In the genomic region with DNA sequence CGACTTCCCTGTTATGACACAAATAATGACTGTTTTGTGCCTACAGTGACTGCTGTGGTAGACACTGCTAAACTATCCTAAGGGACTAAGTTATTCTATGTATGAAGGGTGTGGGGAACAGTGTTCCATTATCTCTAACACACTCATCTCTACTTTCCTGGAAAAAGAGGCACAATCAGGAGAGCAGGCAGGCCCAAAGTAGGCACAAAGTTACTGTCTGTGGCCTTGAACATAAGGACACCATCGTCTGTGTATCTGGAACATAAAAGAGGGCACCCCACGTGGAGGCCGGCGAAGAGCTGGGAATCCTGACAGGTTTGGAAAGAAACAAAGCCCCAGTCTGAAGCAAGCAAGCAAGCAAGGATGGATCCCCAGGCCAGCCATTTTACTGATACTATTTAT, we compare ENCODE assay signal across 10 cellular contexts. TPM values are rescaled to one million over a fixed set of nuclear protein-coding genes. Genes with fewer than 3 reads are reported as not detected.
DNase-seq lines count a peak whose midpoint lies in the region; ATAC-seq and TF ChIP-seq lines count a peak whose summit lies in the region.
"Had no signal": no experiment of that assay in that cellular context is flagged by ENCODE, and none has a peak within 500 bp of the region (broad histone marks: within the 10 kb centered on the region; RNA-seq: fewer than 3 reads in every experiment).

No MANE protein-coding gene starts in this region.

- H3K79me2 ChIP-seq in SU-DHL-6 (ENCODE audit: insufficient read depth, low read length), result no peaks in the 10 kb centered on the region
- H3K79me2 ChIP-seq in smooth muscle cell (ENCODE audit: low read depth), result peaks cover 16% of the 10 kb centered on the region

- peaks cover 28% of the 10 kb centered on the region for H3K4me1 Mint-ChIP-seq in activated T-cell treated with anti-CD3 and anti-CD28 coated beads, Interleukin-2, amount 50 U/mL, for 24 hours (ENCODE audit: low read depth)

- H3K36me3 ChIP-seq in SU-DHL-6 (ENCODE audit: low read length) (0 out of 2 replicates have a peak, but pooled peaks cover 4% of the 10 kb centered on the region), smooth muscle cell (ENCODE audit: low read depth) (peaks cover 8% of the 10 kb centered on the region)

- H3K9me3 Mint-ChIP-seq in activated T-cell treated with anti-CD3 and anti-CD28 coated beads, Interleukin-2, amount 50 U/mL, for 24 hours, result no peaks in the 10 kb centered on the region

- WGBS in smooth muscle cell (ENCODE audit: low lambda C conversion rate), result 59% methylated on average over 5 of the region's 5 CpGs

- TF ChIP-seq CTCF in SU-DHL-6 (IDR thresholded peaks at IDR 0.05; ENCODE audit: insufficient read depth, low read length, poor library complexity, severe bottlenecking) (no peak), fibroblast of the aortic adventitia (IDR thresholded peaks at IDR 0.05; ENCODE audit: insufficient read depth, low read length) (no peak), smooth muscle cell (IDR thresholded peaks at IDR 0.05; ENCODE audit: borderline replicate concordance, insufficient read depth, poor library complexity, severe bottlenecking) (no peak)

- no peak for ATAC-seq in HG02610 (IDR thresholded peaks at IDR 0.05; ENCODE audit: unreplicated experiment)

- DNase-seq in activated T-cell treated with anti-CD3 and anti-CD28 coated beads, Interleukin-2, amount 50 U/mL, for 24 hours, result no peak
- no peak for DNase-seq in activated T-cell treated with anti-CD3 and anti-CD28 coated beads for 4 hours
- no peak for DNase-seq in fibroblast of the aortic adventitia (ENCODE audit: low read depth)
- DNase-seq in smooth muscle cell (lab: John Stamatoyannopoulos, UW; ENCODE audit: unreplicated experiment), result no peak
- no peak for DNase-seq in amniotic stem cell (lab: John Stamatoyannopoulos, UW)
- no peak for DNase-seq in NCI-H446 treated with DMSO at 0.1 percent for 48 hours (lab: John Stamatoyannopoulos, UW)
- DNase-seq: stimulated activated CD4-positive, alpha-beta T cell treated with anti-CD3 and anti-CD28 coated beads, Interleukin-4, amount 100 ng/mL, for 1 hour; T-helper 9 cell had no signal

- H3K27ac Mint-ChIP-seq in activated T-cell treated with anti-CD3 and anti-CD28 coated beads, Interleukin-2, amount 50 U/mL, for 24 hours, result no peak overlapping the region

- H3K27me3 ChIP-seq in SU-DHL-6 (ENCODE audit: low read length), result no peaks in the 10 kb centered on the region
- no peaks in the 10 kb centered on the region for H3K27me3 ChIP-seq in smooth muscle cell (ENCODE audit: low read depth)

- H3F3A ChIP-seq in SU-DHL-6 (ENCODE audit: insufficient read depth) (0 out of 2 replicates have a peak, but pooled peaks cover 8% of the 10 kb centered on the region), smooth muscle cell (ENCODE audit: low read depth) (peaks cover 11% of the 10 kb centered on the region)

- no peaks in the 10 kb centered on the region for H3K9me3 ChIP-seq in SU-DHL-6 (ENCODE audit: insufficient read depth, low read length)
- no peaks in the 10 kb centered on the region for H3K9me3 ChIP-seq in smooth muscle cell (replicated peaks; ENCODE audit: low read depth)

- H3K4me2 ChIP-seq in SU-DHL-6 (ENCODE audit: low read depth, low read length, poor library complexity, severe bottlenecking) (peak overlapping the region; percentile 77), smooth muscle cell (peak overlapping the region; percentile 91)

- no peak overlapping the region for H3K9ac ChIP-seq in SU-DHL-6 (ENCODE audit: low read length)
- peak overlapping the region; percentile 4 for H3K9ac ChIP-seq in smooth muscle cell (ENCODE audit: low read depth)

- H3K27ac ChIP-seq in SU-DHL-6 (ENCODE audit: low read depth, low read length) (no peak overlapping the region), smooth muscle cell (ENCODE audit: low read depth) (peak overlapping the region; percentile 7)

- H3K4me1 ChIP-seq in smooth muscle cell (ENCODE audit: low read depth), result peaks cover 11% of the 10 kb centered on the region

- peak overlapping the region; percentile 99 for H3K4me3 Mint-ChIP-seq in activated T-cell treated with anti-CD3 and anti-CD28 coated beads, Interleukin-2, amount 50 U/mL, for 24 hours

- H3K27me3 Mint-ChIP-seq in activated T-cell treated with anti-CD3 and anti-CD28 coated beads, Interleukin-2, amount 50 U/mL, for 24 hours, result peaks cover 12% of the 10 kb centered on the region

- H3K9me2 ChIP-seq in SU-DHL-6 (replicated peaks; ENCODE audit: insufficient read depth, low read length), result no peaks in the 10 kb centered on the region

- H4K20me1 ChIP-seq in SU-DHL-6 (ENCODE audit: low read depth, low read length) (no peaks in the 10 kb centered on the region), smooth muscle cell (ENCODE audit: low read depth) (no peaks in the 10 kb centered on the region)

- H3K4me3 ChIP-seq in SU-DHL-6 (ENCODE audit: insufficient read depth, low read length, poor library complexity, severe bottlenecking) (no peak overlapping the region), fibroblast of the aortic adventitia (ENCODE audit: low read depth, low read length) (peak overlapping the region; percentile 26), smooth muscle cell (peak overlapping the region; percentile 98)

- peaks cover 32% of the 10 kb centered on the region for H3K36me3 Mint-ChIP-seq in activated T-cell treated with anti-CD3 and anti-CD28 coated beads, Interleukin-2, amount 50 U/mL, for 24 hours (ENCODE audit: low read depth)

- H2AFZ ChIP-seq in SU-DHL-6 (ENCODE audit: low read depth, low read length, severe bottlenecking), result no peak overlapping the region
- no peak overlapping the region for H2AFZ ChIP-seq in smooth muscle cell (ENCODE audit: low read depth)

RNA-seq across cellular contexts. Expression of gene ABCC5, which starts 1.5 kb away (rescaled TPM):
- total RNA-seq in fibroblast of the aortic adventitia (ENCODE audit: low replicate concordance) (21.2 and 24.2 TPM in 2 replicates), smooth muscle cell (20.0 and 24.8 TPM in 2 replicates)
- polyA plus RNA-seq in smooth muscle cell, result 18.2 and 18.5 TPM in 2 replicates

RNA-seq across cellular contexts. Expression of gene HTR3D, which starts 15.4 kb away (rescaled TPM):
- total RNA-seq in fibroblast of the aortic adventitia (ENCODE audit: low replicate concordance) (not detected in 2 replicates), smooth muscle cell (not detected in 2 replicates)
- polyA plus RNA-seq in smooth muscle cell, result not detected in 2 replicates

RNA-seq across cellular contexts. Expression of gene HTR3C, which starts 36.7 kb away (rescaled TPM):
- total RNA-seq in fibroblast of the aortic adventitia (ENCODE audit: low replicate concordance), result not detected in 2 replicates
- not detected in 2 replicates for total RNA-seq in smooth muscle cell
- not detected in 2 replicates for polyA plus RNA-seq in smooth muscle cell
